ENCODE assay signal across 11 cellular contexts in genomic region chr14:103542545-103543088, GRCh38. TPM values are rescaled to one million over a fixed set of nuclear protein-coding genes. Genes with fewer than 3 reads are reported as not detected.
A peak's percentile ranks its signal among the peaks of the same experiment; 100 is the strongest.
DNase-seq lines count a peak whose midpoint lies in the region; ATAC-seq, FAIRE-seq and TF ChIP-seq lines count a peak whose summit lies in the region.
"Had no signal": no experiment of that assay in that cellular context is flagged by ENCODE, and none has a peak within 500 bp of the region (broad histone marks: within the 10 kb centered on the region; RNA-seq: fewer than 3 reads in every experiment).

No MANE protein-coding gene starts in this region.

- TF ChIP-seq RAD21 in HepG2 (CRISPR knock-in tag; IDR thresholded peaks at IDR 0.05): no peak

- peak overlapping the region; percentile 58 for H3K4me2 ChIP-seq in HepG2 (ENCODE audit: low read depth, low read length)

- CTCF ChIA-PET in HepG2 (lab: Yijun Ruan, JAX; ENCODE audit: low intra/inter-chr PET ratio, low total read pairs): interaction anchor here (1.0 to 1.4 kb wide), 2 partner anchors 24 to 43 kb away, joined by 3 read pairs; no protein-coding TSS in a partner anchor
- CTCF ChIA-PET in HEK293T (lab: Yijun Ruan, JAX): interaction anchor here (0.5 to 3.1 kb wide), 3 partner anchors 19 to 612 kb away, joined by 3 to 13 read pairs (median 3); no protein-coding TSS in a partner anchor

- intact Hi-C loops in HepG2 (cut with micrococcal nuclease; ENCODE audit: unreplicated experiment): loop anchor here (2.0 kb wide), 1 partner anchor 18 kb away; no protein-coding TSS in a partner anchor

- H3K9ac ChIP-seq in HepG2 (ENCODE audit: insufficient read depth, low read depth, low read length): peak overlapping the region; percentile 37

- TF ChIP-seq EP300 in HepG2 (IDR thresholded peaks at IDR 0.05; ENCODE audit: low read depth in 2 of 2, low read length in 2 of 2): no peak
- no peak for TF ChIP-seq EP300 in HepG2 (CRISPR knock-in tag; IDR thresholded peaks at IDR 0.05; ENCODE audit: borderline replicate concordance)
- TF ChIP-seq EP300 in tibial nerve (IDR thresholded peaks at IDR 0.05): peak in 1 of 2 donors; percentile 56

- H3K79me2 ChIP-seq in HepG2 (ENCODE audit: insufficient read depth, low read length): no peaks in the 10 kb centered on the region

- no peak for TF ChIP-seq CTCF in HepG2 (CRISPR knock-in tag; IDR thresholded peaks at IDR 0.05)
- TF ChIP-seq CTCF in tibial nerve (IDR thresholded peaks at IDR 0.05): no peak

- BruUV-seq in HepG2 (replicated peaks; lab: Mats Ljungman, UMichigan): no TSS peak

- in situ Hi-C loops in HepG2 (cut with HindIII; ENCODE audit: extremely low pct_ligation_motif_present, low pct_unique_long_range_greater_than_20kb): no loop called here

- FAIRE-seq in HepG2 (lab: Jason Lieb, UNC): no peak
- FAIRE-seq: A204.1, endothelial cell of umbilical vein had no signal

- H3K4me3 ChIP-seq in HepG2 (replicated peaks in 1 of 3; ENCODE audit: insufficient read depth in 1 of 3, low read depth in 2 of 3, low read length in 3 of 3): peak overlapping the region; percentile 7 to 49 (median 31); a peak in 5 of 6 replicates
- no peak overlapping the region for H3K4me3 ChIP-seq in tibial nerve
- H3K4me3 ChIP-seq: right lobe of liver had no signal

- peak; percentile 12; the same call in 2 of the 3 replicates for ATAC-seq in HepG2
- ATAC-seq: right lobe of liver had no signal

- WGBS in HepG2 (ENCODE audit: low lambda C conversion rate): 21% methylated on average over 7 of the region's 18 CpGs
- 0 to 26% methylated on average over 12 to 14 of the region's 18 CpGs for WGBS in tibial nerve, 2 donors

- H3K27me3 ChIP-seq in HepG2 (ENCODE audit: control insufficient read depth in 1 of 2, insufficient read depth in 2 of 2, low read length in 2 of 2) (peaks cover 2 to 19% of the 10 kb centered on the region in 2 experiments; a peak in 2 of 5 replicates), tibial nerve (no peaks in the 10 kb centered on the region)
- H3K27me3 ChIP-seq: right lobe of liver had no signal

- H3K9me3 ChIP-seq in HepG2 (ENCODE audit: low read length) (no peaks in the 10 kb centered on the region), tibial nerve (no peaks in the 10 kb centered on the region)
- H3K9me3 ChIP-seq: right lobe of liver had no signal

- POLR2A ChIA-PET in HepG2 (lab: Yijun Ruan, JAX): interaction anchor here (1.6 to 6.9 kb wide), 2 partner anchors 14 to 19 kb away, joined by 3 to 37 read pairs; partner anchors contain the start of gene TRMT61A
- POLR2A ChIA-PET in HEK293T (lab: Yijun Ruan, JAX): interaction anchor here (0.5 to 1.2 kb wide), 2 partner anchors 19 to 20 kb away, joined by 4 read pairs; partner anchors contain the start of gene CKB

- no peak overlapping the region for H2AFZ ChIP-seq in HepG2 (ENCODE audit: low read length)

- H3K4me1 ChIP-seq in HepG2 (ENCODE audit: insufficient read depth, low read length) (peaks cover 45% of the 10 kb centered on the region), tibial nerve (peaks cover 21 to 97% (median 73%) of the 10 kb centered on the region in 4 donors)
- H3K4me1 ChIP-seq: right lobe of liver had no signal

- H3K27ac ChIP-seq in HepG2 (ENCODE audit: extremely low read length, insufficient read depth, low read length) (no peak overlapping the region), tibial nerve (peak overlapping the region; percentile 79 to 94 (median 88))
- H3K27ac ChIP-seq: right lobe of liver had no signal

- DNase-seq in NCI-H1436 (lab: John Stamatoyannopoulos, UW) (peak; percentile 78), NCI-H1436 treated with DMSO at 0.1 percent for 48 hours (lab: John Stamatoyannopoulos, UW) (no peak), astrocyte of the hippocampus (ENCODE audit: low read depth, low spot score) (peak; percentile 86), HepG2 (ENCODE audit: low spot score) (no peak), tibial nerve (ENCODE audit: low spot score in 2 of 2) (no peak), T1000 (lab: John Stamatoyannopoulos, UW) (no peak), HEK293T (ENCODE audit: extremely low spot score) (no peak)
- DNase-seq in stimulated activated naive CD4-positive, alpha-beta T cell treated with Interleukin-2 at 50 U/mL for 16 hours (lab: John Stamatoyannopoulos, UW): no peak

- no peaks in the 10 kb centered on the region for H4K20me1 ChIP-seq in HepG2 (ENCODE audit: insufficient read depth, low read length)

- H3K36me3 ChIP-seq in HepG2 (replicated peaks in 1 of 2; ENCODE audit: control insufficient read depth in 1 of 2, insufficient read depth in 2 of 2, low read length in 2 of 2) (no peaks in the 10 kb centered on the region), tibial nerve (no peaks in the 10 kb centered on the region)
- H3K36me3 ChIP-seq: right lobe of liver had no signal

- TF ChIP-seq POLR2A in HepG2 (IDR thresholded peaks at IDR 0.05; ENCODE audit: insufficient read depth in 1 of 2, low read depth in 2 of 2, low read length in 2 of 2) (no peak), tibial nerve (IDR thresholded peaks at IDR 0.05) (no peak)

RNA-seq across cellular contexts. Expression of gene TRMT61A, which starts 13.6 kb away (rescaled TPM):
- total RNA-seq in HepG2 (2016; rRNA removed; fragmentation: Illumina TruSeq; extraction: Trizol) (12.2 and 13.6 TPM in 2 replicates), tibial nerve (10 to 100 TPM; 17.9 to 32.4 (median 22.4) TPM)
- total RNA-seq in HepG2 (2016; cell fraction: cytosol; rRNA removed; fragmentation: Illumina TruSeq; extraction: Trizol; ENCODE audit: low read depth): 4.0 and 5.2 TPM in 2 replicates
- total RNA-seq in HepG2 (2016; cell fraction: insoluble cytoplasmic fraction; rRNA removed; fragmentation: Illumina TruSeq; extraction: Trizol): 12.4 and 14.5 TPM in 2 replicates
- total RNA-seq in HepG2 (2016; cell fraction: membrane; rRNA removed; fragmentation: Illumina TruSeq; extraction: Trizol): 8.3 and 9.6 TPM in 2 replicates
- total RNA-seq in HepG2 (2016; cell fraction: nucleus; rRNA removed; fragmentation: Illumina TruSeq; extraction: Trizol): 10.4 and 11.7 TPM in 2 replicates
- polyA plus RNA-seq in HepG2 (2011; rRNA removed): 6.5 and 9.8 TPM in 2 replicates
- 6.4 and 11.5 TPM in 2 replicates for polyA plus RNA-seq in HepG2 (2011; cell fraction: cytosol; rRNA removed)
- 26.1 and 31.2 TPM in 2 replicates for polyA plus RNA-seq in HepG2 (2011; cell fraction: nucleus; rRNA removed)
- 4.0 and 8.4 TPM in 2 replicates for polyA plus RNA-seq in HepG2 (2012)
- 3.9 and 4.4 TPM in 2 replicates for polyA plus RNA-seq in HepG2 (2016; cell fraction: cytosol; fragmentation: Illumina TruSeq; extraction: Trizol; ENCODE audit: low read depth)
- polyA plus RNA-seq in HepG2 (2016; cell fraction: insoluble cytoplasmic fraction; fragmentation: Illumina TruSeq; extraction: Trizol; ENCODE audit: low read depth): 12.0 and 13.1 TPM in 2 replicates
- polyA plus RNA-seq in HepG2 (2016; cell fraction: membrane; fragmentation: Illumina TruSeq; extraction: Trizol; ENCODE audit: low read depth): 6.7 and 7.2 TPM in 2 replicates
- 13.5 and 14.3 TPM in 2 replicates for polyA plus RNA-seq in HepG2 (2016; cell fraction: nucleus; fragmentation: Illumina TruSeq; extraction: Trizol; ENCODE audit: insufficient read depth, low read depth)
- 14.6 and 19.9 TPM in 2 replicates for polyA minus RNA-seq in HepG2 (2011; rRNA and poly(A)+ RNA removed; ENCODE audit: low replicate concordance)
- 4.6 and 4.7 TPM in 2 replicates for polyA minus RNA-seq in HepG2 (2011; cell fraction: cytosol; rRNA and poly(A)+ RNA removed)
- polyA minus RNA-seq in HepG2 (2011; cell fraction: nucleus; rRNA and poly(A)+ RNA removed): 15.8 and 16.6 TPM in 2 replicates

RNA-seq across cellular contexts. Expression of gene BAG5, which starts 19.8 kb away (rescaled TPM):
- 21.0 and 34.8 TPM in 2 replicates for total RNA-seq in HepG2 (2016; rRNA removed; fragmentation: Illumina TruSeq; extraction: Trizol)
- 2.3 and 2.5 TPM in 2 replicates for total RNA-seq in HepG2 (2016; cell fraction: cytosol; rRNA removed; fragmentation: Illumina TruSeq; extraction: Trizol; ENCODE audit: low read depth)
- 21.9 and 34.1 TPM in 2 replicates for total RNA-seq in HepG2 (2016; cell fraction: insoluble cytoplasmic fraction; rRNA removed; fragmentation: Illumina TruSeq; extraction: Trizol)
- total RNA-seq in HepG2 (2016; cell fraction: membrane; rRNA removed; fragmentation: Illumina TruSeq; extraction: Trizol): 11.4 and 14.2 TPM in 2 replicates
- 14.8 and 16.2 TPM in 2 replicates for total RNA-seq in HepG2 (2016; cell fraction: nucleus; rRNA removed; fragmentation: Illumina TruSeq; extraction: Trizol)
- 3.0 and 3.5 TPM in 2 replicates for polyA plus RNA-seq in HepG2 (2011; rRNA removed)
- 2.5 and 3.9 TPM in 2 replicates for polyA plus RNA-seq in HepG2 (2011; cell fraction: cytosol; rRNA removed)
- 3.3 and 3.7 TPM in 2 replicates for polyA plus RNA-seq in HepG2 (2011; cell fraction: nucleus; rRNA removed)
- polyA plus RNA-seq in HepG2 (2012): 7.9 and 9.3 TPM in 2 replicates
- 1.0 and 1.3 TPM in 2 replicates for polyA plus RNA-seq in HepG2 (2016; cell fraction: cytosol; fragmentation: Illumina TruSeq; extraction: Trizol; ENCODE audit: low read depth)
- 16.8 and 20.0 TPM in 2 replicates for polyA plus RNA-seq in HepG2 (2016; cell fraction: insoluble cytoplasmic fraction; fragmentation: Illumina TruSeq; extraction: Trizol; ENCODE audit: low read depth)
- 5.3 and 6.2 TPM in 2 replicates for polyA plus RNA-seq in HepG2 (2016; cell fraction: membrane; fragmentation: Illumina TruSeq; extraction: Trizol; ENCODE audit: low read depth)
- 13.8 and 14.6 TPM in 2 replicates for polyA plus RNA-seq in HepG2 (2016; cell fraction: nucleus; fragmentation: Illumina TruSeq; extraction: Trizol; ENCODE audit: insufficient read depth, low read depth)
- polyA minus RNA-seq in HepG2 (2011; rRNA and poly(A)+ RNA removed; ENCODE audit: low replicate concordance): 5.3 and 11.8 TPM in 2 replicates
- 7.2 and 8.6 TPM in 2 replicates for polyA minus RNA-seq in HepG2 (2011; cell fraction: cytosol; rRNA and poly(A)+ RNA removed)
- polyA minus RNA-seq in HepG2 (2011; cell fraction: nucleus; rRNA and poly(A)+ RNA removed): 9.8 and 9.9 TPM in 2 replicates
- total RNA-seq in tibial nerve: 10 to 100 TPM; 26.1 to 36.5 (median 31.7) TPM

RNA-seq across cellular contexts. Expression of gene CKB, which starts 20.0 kb away (rescaled TPM):
- total RNA-seq in HepG2 (2016; rRNA removed; fragmentation: Illumina TruSeq; extraction: Trizol) (82.3 and 92.4 TPM in 2 replicates), tibial nerve (100 to 1,000 TPM in 3 of 4 donors, 10 to 100 TPM in 1; 75.6 to 249 (median 141) TPM)
- total RNA-seq in HepG2 (2016; cell fraction: cytosol; rRNA removed; fragmentation: Illumina TruSeq; extraction: Trizol; ENCODE audit: low read depth): 35.0 and 38.6 TPM in 2 replicates
- total RNA-seq in HepG2 (2016; cell fraction: insoluble cytoplasmic fraction; rRNA removed; fragmentation: Illumina TruSeq; extraction: Trizol): 77.0 and 90.7 TPM in 2 replicates
- 39.1 and 44.5 TPM in 2 replicates for total RNA-seq in HepG2 (2016; cell fraction: membrane; rRNA removed; fragmentation: Illumina TruSeq; extraction: Trizol)
- 55.0 and 62.1 TPM in 2 replicates for total RNA-seq in HepG2 (2016; cell fraction: nucleus; rRNA removed; fragmentation: Illumina TruSeq; extraction: Trizol)
- polyA plus RNA-seq in HepG2 (2011; rRNA removed): 179 and 217 TPM in 2 replicates
- polyA plus RNA-seq in HepG2 (2011; cell fraction: cytosol; rRNA removed): 94.2 and 257 TPM in 2 replicates
- polyA plus RNA-seq in HepG2 (2011; cell fraction: nucleus; rRNA removed): 634 and 1,191 TPM in 2 replicates
- polyA plus RNA-seq in HepG2 (2012): 136 and 210 TPM in 2 replicates
- 60.2 and 68.2 TPM in 2 replicates for polyA plus RNA-seq in HepG2 (2016; cell fraction: cytosol; fragmentation: Illumina TruSeq; extraction: Trizol; ENCODE audit: low read depth)
- polyA plus RNA-seq in HepG2 (2016; cell fraction: insoluble cytoplasmic fraction; fragmentation: Illumina TruSeq; extraction: Trizol; ENCODE audit: low read depth): 156 and 198 TPM in 2 replicates
- 60.4 and 60.5 TPM in 2 replicates for polyA plus RNA-seq in HepG2 (2016; cell fraction: membrane; fragmentation: Illumina TruSeq; extraction: Trizol; ENCODE audit: low read depth)
- polyA plus RNA-seq in HepG2 (2016; cell fraction: nucleus; fragmentation: Illumina TruSeq; extraction: Trizol; ENCODE audit: insufficient read depth, low read depth): 164 and 170 TPM in 2 replicates
- 111 and 125 TPM in 2 replicates for polyA minus RNA-seq in HepG2 (2011; rRNA and poly(A)+ RNA removed; ENCODE audit: low replicate concordance)
- 96.8 and 156 TPM in 2 replicates for polyA minus RNA-seq in HepG2 (2011; cell fraction: cytosol; rRNA and poly(A)+ RNA removed)
- polyA minus RNA-seq in HepG2 (2011; cell fraction: nucleus; rRNA and poly(A)+ RNA removed): 34.2 and 39.0 TPM in 2 replicates

RNA-seq across cellular contexts. Expression of gene COA8, which starts 20.1 kb away (rescaled TPM):
- 25.1 and 25.2 TPM in 2 replicates for total RNA-seq in HepG2 (2016; rRNA removed; fragmentation: Illumina TruSeq; extraction: Trizol)
- total RNA-seq in HepG2 (2016; cell fraction: cytosol; rRNA removed; fragmentation: Illumina TruSeq; extraction: Trizol; ENCODE audit: low read depth): 29.4 and 38.9 TPM in 2 replicates
- 25.7 and 29.2 TPM in 2 replicates for total RNA-seq in HepG2 (2016; cell fraction: insoluble cytoplasmic fraction; rRNA removed; fragmentation: Illumina TruSeq; extraction: Trizol)
- total RNA-seq in HepG2 (2016; cell fraction: membrane; rRNA removed; fragmentation: Illumina TruSeq; extraction: Trizol): 46.6 and 48.0 TPM in 2 replicates
- 11.0 and 15.0 TPM in 2 replicates for total RNA-seq in HepG2 (2016; cell fraction: nucleus; rRNA removed; fragmentation: Illumina TruSeq; extraction: Trizol)
- polyA plus RNA-seq in HepG2 (2011; rRNA removed): 10.9 and 14.0 TPM in 2 replicates
- polyA plus RNA-seq in HepG2 (2011; cell fraction: cytosol; rRNA removed): 10.2 and 14.5 TPM in 2 replicates
- 2.6 and 3.1 TPM in 2 replicates for polyA plus RNA-seq in HepG2 (2011; cell fraction: nucleus; rRNA removed)
- polyA plus RNA-seq in HepG2 (2012): 25.7 and 32.6 TPM in 2 replicates
- polyA plus RNA-seq in HepG2 (2016; cell fraction: cytosol; fragmentation: Illumina TruSeq; extraction: Trizol; ENCODE audit: low read depth): 63.7 and 73.8 TPM in 2 replicates
- 33.7 and 39.8 TPM in 2 replicates for polyA plus RNA-seq in HepG2 (2016; cell fraction: insoluble cytoplasmic fraction; fragmentation: Illumina TruSeq; extraction: Trizol; ENCODE audit: low read depth)
- polyA plus RNA-seq in HepG2 (2016; cell fraction: membrane; fragmentation: Illumina TruSeq; extraction: Trizol; ENCODE audit: low read depth): 52.0 and 59.9 TPM in 2 replicates
- polyA plus RNA-seq in HepG2 (2016; cell fraction: nucleus; fragmentation: Illumina TruSeq; extraction: Trizol; ENCODE audit: insufficient read depth, low read depth): 21.5 and 21.7 TPM in 2 replicates
- polyA minus RNA-seq in HepG2 (2011; rRNA and poly(A)+ RNA removed; ENCODE audit: low replicate concordance): 4.7 and 5.1 TPM in 2 replicates
- polyA minus RNA-seq in HepG2 (2011; cell fraction: cytosol; rRNA and poly(A)+ RNA removed): 3.6 and 6.4 TPM in 2 replicates
- polyA minus RNA-seq in HepG2 (2011; cell fraction: nucleus; rRNA and poly(A)+ RNA removed): 10.1 and 11.3 TPM in 2 replicates
- total RNA-seq in tibial nerve: 10 to 100 TPM in 3 of 4 donors, 1 to 10 TPM in 1; 7.2 to 31.6 (median 12.3) TPM

Comparison
In these comparisons a context has a peak if more than half of its experiments do, and no peak if none do; other contexts are left out.
1. DNase-seq: peak in NCI-H1436 (single experiment) and astrocyte of the hippocampus (single experiment); none in NCI-H1436 treated with DMSO at 0.1 percent for 48 hours (single experiment), HepG2 (single experiment), tibial nerve (0 of 2), stimulated activated naive CD4-positive, alpha-beta T cell treated with Interleukin-2 at 50 U/mL for 16 hours (single experiment), T1000 (single experiment) and HEK293T (single experiment).
2. H3K4me3 ChIP-seq: peak in HepG2 (3 of 3); none in tibial nerve (0 of 4).